1 cellular context compared by ENCODE assay signal in the genomic region with DNA sequence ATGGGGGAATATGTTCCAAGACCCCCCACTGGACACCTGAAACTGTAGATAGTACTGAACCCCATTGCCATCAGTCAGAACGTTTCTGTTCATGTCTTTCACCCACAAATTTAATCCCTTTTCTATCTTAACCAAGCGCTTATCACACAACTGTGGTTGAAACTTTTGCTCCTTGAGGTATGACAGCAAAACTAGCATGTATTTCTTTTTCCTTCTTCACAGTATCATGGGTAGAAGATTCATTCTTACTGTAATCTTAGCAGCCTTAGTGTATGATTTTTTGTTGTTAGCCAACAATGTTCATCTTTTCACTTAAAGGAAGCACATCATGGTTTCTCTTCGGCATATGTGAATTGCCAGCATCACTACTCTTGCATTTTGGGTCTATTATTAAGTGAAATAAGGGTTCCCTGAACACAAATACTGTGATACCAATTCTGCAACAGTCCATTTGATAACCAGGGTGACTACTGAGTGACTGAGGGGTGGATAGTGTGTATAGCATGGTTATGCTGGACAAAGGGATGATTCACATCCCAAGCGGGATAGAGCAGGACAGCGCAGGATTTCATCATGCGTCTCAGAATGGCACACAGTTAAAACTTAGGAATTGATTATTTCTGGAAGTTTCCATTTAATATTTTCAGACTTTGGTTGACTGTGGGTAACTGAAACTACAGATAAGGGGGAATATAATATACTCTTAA.
TF ChIP-seq lines count a peak whose summit lies in the region.

No MANE protein-coding gene starts in this region.

TF ChIP-seq in HepG2, 621 proteins besides CTCF, POLR2A, EP300 and RAD21:
- TF ChIP-seq TBL1XR1 (IDR thresholded peaks at IDR 0.05; ENCODE audit: borderline replicate concordance, low read length, partially characterized antibody): no peak
- no peak for TF ChIP-seq GZF1 (CRISPR knock-in tag; IDR thresholded peaks at IDR 0.05)
- TF ChIP-seq MLX (CRISPR knock-in tag; IDR thresholded peaks at IDR 0.05): no peak
- no peak for TF ChIP-seq ZNF552 (CRISPR knock-in tag; IDR thresholded peaks at IDR 0.05; ENCODE audit: borderline replicate concordance)
- no peak for TF ChIP-seq ZNF850 (CRISPR knock-in tag; conservative IDR thresholded peaks at IDR 0.05)
- TF ChIP-seq ZNF275 (CRISPR knock-in tag; IDR thresholded peaks at IDR 0.05; ENCODE audit: borderline replicate concordance): no peak
- TF ChIP-seq ZNF136 (CRISPR knock-in tag; IDR thresholded peaks at IDR 0.05; ENCODE audit: low read depth): no peak
- no peak for TF ChIP-seq RCOR2 (CRISPR knock-in tag; IDR thresholded peaks at IDR 0.05)
- TF ChIP-seq PRMT3 (CRISPR knock-in tag; IDR thresholded peaks at IDR 0.05; ENCODE audit: borderline replicate concordance, low read depth): no peak
- TF ChIP-seq DZIP1 (CRISPR knock-in tag; IDR thresholded peaks at IDR 0.05): no peak
- TF ChIP-seq XRCC5 (optimal IDR thresholded peaks at IDR 0.05; ENCODE audit: low read length): no peak
- TF ChIP-seq ZNF674 (CRISPR knock-in tag; IDR thresholded peaks at IDR 0.05; ENCODE audit: low read depth): no peak
- TF ChIP-seq, protein P1, sequence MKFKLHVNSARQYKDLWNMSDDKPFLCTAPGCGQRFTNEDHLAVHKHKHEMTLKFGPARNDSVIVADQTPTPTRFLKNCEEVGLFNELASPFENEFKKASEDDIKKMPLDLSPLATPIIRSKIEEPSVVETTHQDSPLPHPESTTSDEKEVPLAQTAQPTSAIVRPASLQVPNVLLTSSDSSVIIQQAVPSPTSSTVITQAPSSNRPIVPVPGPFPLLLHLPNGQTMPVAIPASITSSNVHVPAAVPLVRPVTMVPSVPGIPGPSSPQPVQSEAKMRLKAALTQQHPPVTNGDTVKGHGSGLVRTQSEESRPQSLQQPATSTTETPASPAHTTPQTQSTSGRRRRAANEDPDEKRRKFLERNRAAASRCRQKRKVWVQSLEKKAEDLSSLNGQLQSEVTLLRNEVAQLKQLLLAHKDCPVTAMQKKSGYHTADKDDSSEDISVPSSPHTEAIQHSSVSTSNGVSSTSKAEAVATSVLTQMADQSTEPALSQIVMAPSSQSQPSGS (CRISPR knock-in tag; IDR thresholded peaks at IDR 0.05): no peak
- no peak for TF ChIP-seq ZNF678 (CRISPR knock-in tag; IDR thresholded peaks at IDR 0.05)
- TF ChIP-seq SP4 (CRISPR knock-in tag; IDR thresholded peaks at IDR 0.05): no peak
- TF ChIP-seq ZIK1 (CRISPR knock-in tag; IDR thresholded peaks at IDR 0.05; ENCODE audit: borderline replicate concordance, low read depth): no peak
- TF ChIP-seq ZNF282 (IDR thresholded peaks at IDR 0.05; ENCODE audit: partially characterized antibody): no peak
- no peak for TF ChIP-seq ZNF460 (CRISPR knock-in tag; IDR thresholded peaks at IDR 0.05; ENCODE audit: borderline replicate concordance)
- TF ChIP-seq ZNF691 (CRISPR knock-in tag; IDR thresholded peaks at IDR 0.05; ENCODE audit: borderline replicate concordance, low read depth): no peak
- TF ChIP-seq SMAD1 (CRISPR knock-in tag; IDR thresholded peaks at IDR 0.05; ENCODE audit: borderline replicate concordance, low read depth): no peak
